16 cellular contexts compared by ENCODE assay signal in genomic region chr11:76910620-76911414, GRCh38. TPM values are rescaled to one million over a fixed set of nuclear protein-coding genes. Genes with fewer than 3 reads are reported as not detected.
A peak's percentile ranks its signal among the peaks of the same experiment; 100 is the strongest.
DNase-seq lines count a peak whose midpoint lies in the region; ATAC-seq and TF ChIP-seq lines count a peak whose summit lies in the region.
"Had no signal": no experiment of that assay in that cellular context is flagged by ENCODE, and none has a peak within 500 bp of the region (broad histone marks: within the 10 kb centered on the region; RNA-seq: fewer than 3 reads in every experiment).

No MANE protein-coding gene starts in this region.

- no peak overlapping the region for H3K27ac Mint-ChIP-seq in endodermal cell
- H3K27ac Mint-ChIP-seq in activated CD8-positive, alpha-beta T cell treated with anti-CD3 and anti-CD28 coated beads for 36 hours = no peak overlapping the region
- H3K27ac Mint-ChIP-seq in neural progenitor cell = no peak overlapping the region
- H3K27ac Mint-ChIP-seq: activated T-cell treated with anti-CD3 and anti-CD28 coated beads, Interleukin-2, amount 50 U/mL, for 72 hours had no signal

- H4K20me1 ChIP-seq in GM23248 (ENCODE audit: insufficient read depth) (no peaks in the 10 kb centered on the region), neural progenitor cell (ENCODE audit: low read depth) (no peaks in the 10 kb centered on the region)
- H4K20me1 ChIP-seq: BLaER1 treated with 17β-estradiol and CSF1 and Interleukin-3, amounts not matched to agents 10 nM and 100 nM had no signal

- peaks cover 31% of the 10 kb centered on the region for H3K9me3 Mint-ChIP-seq in endodermal cell
- H3K9me3 Mint-ChIP-seq in activated CD8-positive, alpha-beta T cell treated with anti-CD3 and anti-CD28 coated beads for 36 hours = no peaks in the 10 kb centered on the region
- peaks cover 17% of the 10 kb centered on the region for H3K9me3 Mint-ChIP-seq in neural progenitor cell

- H3K27ac ChIP-seq in GM23248 (no peak overlapping the region), endodermal cell (ENCODE audit: low read depth, low read length) (no peak overlapping the region), skeletal muscle tissue (ENCODE audit: low read depth, low read length) (peak overlapping the region; percentile 69), neural progenitor cell (no peak overlapping the region)
- H3K27ac ChIP-seq: BLaER1 treated with 17β-estradiol and CSF1 and Interleukin-3, amounts not matched to agents 10 nM and 100 nM had no signal

- H3K9me2 ChIP-seq in GM23248 (ENCODE audit: insufficient read depth) = no peaks in the 10 kb centered on the region

- H3K79me2 ChIP-seq in GM23248 (ENCODE audit: insufficient read depth) (no peaks in the 10 kb centered on the region), neural progenitor cell (ENCODE audit: low read depth) (no peaks in the 10 kb centered on the region)

- H3K36me3 Mint-ChIP-seq in endodermal cell (ENCODE audit: low read depth) (peaks cover 26% of the 10 kb centered on the region), neural progenitor cell (peaks cover 7% of the 10 kb centered on the region)
- no peaks in the 10 kb centered on the region for H3K36me3 Mint-ChIP-seq in activated CD8-positive, alpha-beta T cell treated with anti-CD3 and anti-CD28 coated beads for 36 hours (ENCODE audit: low read depth)

- H3K9ac ChIP-seq in GM23248 (no peak overlapping the region), endodermal cell (ENCODE audit: extremely low read depth, low read length, poor library complexity, severe bottlenecking) (no peak overlapping the region), skeletal muscle tissue (ENCODE audit: low read depth in 1 of 3, low read length in 3 of 3) (peak overlapping the region in 1 of 3 donors; percentile 30), neural progenitor cell (no peak overlapping the region)
- H3K9ac ChIP-seq: BLaER1 treated with 17β-estradiol and CSF1 and Interleukin-3, amounts not matched to agents 10 nM and 100 nM had no signal

- H3K4me2 ChIP-seq in GM23248 (ENCODE audit: unreplicated experiment) = no peak overlapping the region
- no peak overlapping the region for H3K4me2 ChIP-seq in neural progenitor cell
- H3K4me2 ChIP-seq: BLaER1 treated with 17β-estradiol and CSF1 and Interleukin-3, amounts not matched to agents 10 nM and 100 nM had no signal

- H3K27me3 Mint-ChIP-seq in endodermal cell (ENCODE audit: insufficient read depth) = no peaks in the 10 kb centered on the region
- H3K27me3 Mint-ChIP-seq in activated CD8-positive, alpha-beta T cell treated with anti-CD3 and anti-CD28 coated beads for 36 hours = no peaks in the 10 kb centered on the region
- H3K27me3 Mint-ChIP-seq in neural progenitor cell (ENCODE audit: insufficient read depth, low read depth) = no peaks in the 10 kb centered on the region

- WGBS in GM23248 (ENCODE audit: low coverage in 1 of 2, low lambda C conversion rate in 2 of 2, missing lambda C conversion rate in 2 of 2), 2 experiments = 62 to 64% methylated on average over 9 of the region's 9 CpGs
- whole genome bisulfite sequencing in endodermal cell (ENCODE audit: insufficient coverage in 1 of 2, insufficient read length in 1 of 2), 2 experiments = 86 to 88% methylated on average over 1 to 8 of the region's 9 CpGs

- in situ Hi-C loops in GM23248 (cut with MboI) = loop anchor here (10.0 kb wide), 2 partner anchors 96 to 186 kb away; no protein-coding TSS in a partner anchor

- H3K4me1 Mint-ChIP-seq in endodermal cell (peaks cover 2% of the 10 kb centered on the region), neural progenitor cell (peaks cover 4% of the 10 kb centered on the region)
- H3K4me1 Mint-ChIP-seq in activated CD8-positive, alpha-beta T cell treated with anti-CD3 and anti-CD28 coated beads for 36 hours (ENCODE audit: low read depth) = no peaks in the 10 kb centered on the region

- peak overlapping the region; percentile 25; the same call in 1 of the 2 replicates for H3K4me3 ChIP-seq in GM23248
- H3K4me3 ChIP-seq in endodermal cell (ENCODE audit: low read length) = no peak overlapping the region
- no peak overlapping the region for H3K4me3 ChIP-seq in skeletal muscle tissue (ENCODE audit: low read length in 3 of 3)
- no peak overlapping the region for H3K4me3 ChIP-seq in neural progenitor cell
- H3K4me3 ChIP-seq: BLaER1 treated with 17β-estradiol and CSF1 and Interleukin-3, amounts not matched to agents 10 nM and 100 nM had no signal

- POLR2A ChIA-PET in activated CD8-positive, alpha-beta T cell treated with anti-CD3 and anti-CD28 coated beads for 36 hours (lab: Charles Lee) = no interaction called here

- intact Hi-C loops in activated CD8-positive, alpha-beta T cell treated with anti-CD3 and anti-CD28 coated beads for 36 hours (cut with micrococcal nuclease) = loop anchor here (10.0 kb wide), 1 partner anchor 176 kb away; no protein-coding TSS in a partner anchor

- H3K9me3 ChIP-seq in GM23248 (ENCODE audit: low read depth) (no peaks in the 10 kb centered on the region), endodermal cell (ENCODE audit: control insufficient read depth, low read length) (peaks cover 20% of the 10 kb centered on the region), skeletal muscle tissue (ENCODE audit: control insufficient read depth in 3 of 3, low read length in 3 of 3) (peaks cover 0 to 2% (median 0%) of the 10 kb centered on the region in 3 donors), neural progenitor cell (ENCODE audit: low read depth) (no peaks in the 10 kb centered on the region)

- H3K4me1 ChIP-seq in GM23248 (ENCODE audit: insufficient read depth) (0 out of 2 replicates have a peak, but pooled peaks cover 4% of the 10 kb centered on the region), endodermal cell (ENCODE audit: control insufficient read depth, insufficient read depth, low read length) (no peaks in the 10 kb centered on the region), skeletal muscle tissue (ENCODE audit: control insufficient read depth in 3 of 3, insufficient read depth in 3 of 3, low read length in 3 of 3) (peaks cover 0 to 4% (median 0%) of the 10 kb centered on the region in 3 donors), neural progenitor cell (peaks cover 11% of the 10 kb centered on the region)
- H3K4me1 ChIP-seq: BLaER1 treated with 17β-estradiol and CSF1 and Interleukin-3, amounts not matched to agents 10 nM and 100 nM had no signal

- H3F3A ChIP-seq in GM23248 (ENCODE audit: insufficient read depth) = no peaks in the 10 kb centered on the region
- no peaks in the 10 kb centered on the region for H3F3A ChIP-seq in neural progenitor cell (ENCODE audit: low read depth)

- no peak for TF ChIP-seq CTCF in endodermal cell (conservative IDR thresholded peaks at IDR 0.05)
- TF ChIP-seq CTCF in activated CD8-positive, alpha-beta T cell treated with anti-CD3 and anti-CD28 coated beads for 36 hours (IDR thresholded peaks at IDR 0.05) = no peak
- TF ChIP-seq CTCF in neural progenitor cell (IDR thresholded peaks at IDR 0.05) = no peak

- no peak for ATAC-seq in activated CD8-positive, alpha-beta T cell treated with anti-CD3 and anti-CD28 coated beads for 36 hours
- ATAC-seq: activated T-cell treated with anti-CD3 and anti-CD28 coated beads, Interleukin-2, amount 50 U/mL, for 72 hours had no signal

- H3K27me3 ChIP-seq in GM23248 (replicated peaks; ENCODE audit: insufficient read depth) (no peaks in the 10 kb centered on the region), endodermal cell (ENCODE audit: control insufficient read depth, insufficient read depth, low read length, poor library complexity, severe bottlenecking) (no peaks in the 10 kb centered on the region), skeletal muscle tissue (ENCODE audit: control insufficient read depth in 3 of 3, insufficient read depth in 3 of 3, low read length in 3 of 3) (no peaks in the 10 kb centered on the region), neural progenitor cell (no peaks in the 10 kb centered on the region)
- H3K27me3 ChIP-seq: BLaER1 treated with 17β-estradiol and CSF1 and Interleukin-3, amounts not matched to agents 10 nM and 100 nM; upper lobe of left lung had no signal

- DNase-seq in GM23248 (peak; percentile 15), endodermal cell (peak; percentile 60), iris pigment epithelial cell (ENCODE audit: low read depth) (peak; percentile 37), HUDEP-2 (lab: John Stamatoyannopoulos, UW; ENCODE audit: unreplicated experiment in 76 of 76) (no peak), neural progenitor cell (ENCODE audit: low spot score) (no peak), EL (no peak)
- no peak for DNase-seq in activated CD8-positive, alpha-beta T cell treated with anti-CD3 and anti-CD28 coated beads for 36 hours
- DNase-seq: activated CD4-positive, alpha-beta T cell treated with anti-CD3 and anti-CD28 coated beads for 4 hours; activated T-cell treated with anti-CD3 and anti-CD28 coated beads, Interleukin-2, amount 50 U/mL, for 72 hours; dermis blood vessel endothelial cell; NCI-H510A; stimulated activated CD4-positive, alpha-beta T cell treated with anti-CD3 and anti-CD28 coated beads, Interleukin-15, amount 100 ng/mL, for 24 hours; SW 1271 had no signal

- H3K4me3 Mint-ChIP-seq in endodermal cell (no peak overlapping the region), neural progenitor cell (no peak overlapping the region)
- H3K4me3 Mint-ChIP-seq in activated CD8-positive, alpha-beta T cell treated with anti-CD3 and anti-CD28 coated beads for 36 hours = no peak overlapping the region
- H3K4me3 Mint-ChIP-seq: activated T-cell treated with anti-CD3 and anti-CD28 coated beads, Interleukin-2, amount 50 U/mL, for 72 hours had no signal

- peak overlapping the region; percentile 42 for H2AFZ ChIP-seq in GM23248
- H2AFZ ChIP-seq in neural progenitor cell (replicated peaks) = no peak overlapping the region

- H3K36me3 ChIP-seq in GM23248 (ENCODE audit: low read depth) (no peaks in the 10 kb centered on the region), endodermal cell (ENCODE audit: control insufficient read depth, insufficient read depth, low read length) (no peaks in the 10 kb centered on the region), skeletal muscle tissue (ENCODE audit: control insufficient read depth in 3 of 3, insufficient read depth in 3 of 3, low read length in 3 of 3) (peaks cover 0 to 2% (median 0%) of the 10 kb centered on the region in 3 donors), neural progenitor cell (no peaks in the 10 kb centered on the region)
- H3K36me3 ChIP-seq: upper lobe of left lung had no signal

- CTCF ChIA-PET in activated CD8-positive, alpha-beta T cell treated with anti-CD3 and anti-CD28 coated beads for 36 hours (lab: Charles Lee) = interaction anchor here (1.0 to 1.7 kb wide), 3 partner anchors 9 to 61 kb away, joined by 3 to 13 read pairs (median 3); no protein-coding TSS in a partner anchor

RNA-seq across cellular contexts. Expression of gene ACER3, which starts 50.1 kb away (rescaled TPM):
- total RNA-seq in GM23248 (2014; rRNA removed; shearing (Covaris generic)) = 10.2 and 37.9 TPM in 2 replicates
- polyA plus RNA-seq in GM23248 (2016; fragmentation: Nextera tagmentation; extraction: Ambion mirVana) = 9.1 and 12.0 TPM in 2 replicates
- total RNA-seq in endodermal cell = 10 to 100 TPM; 18.5 to 23.2 TPM
- 10.0 TPM for polyA plus RNA-seq in endodermal cell (2013, experiment 1 of 2)
- polyA plus RNA-seq in endodermal cell (2013, experiment 2 of 2) = 10.6 TPM
- 7.3 TPM for total RNA-seq in skeletal muscle tissue
- 10 to 100 TPM; 10.0 to 10.2 TPM for total RNA-seq in activated CD8-positive, alpha-beta T cell treated with anti-CD3 and anti-CD28 coated beads for 36 hours
- 10.9 and 18.9 TPM in 2 replicates for total RNA-seq in neural progenitor cell (ENCODE audit: low replicate concordance)

Comparison
In these comparisons a context has a peak if more than half of its experiments do, and no peak if none do; other contexts are left out.
1. DNase-seq: peak in GM23248 (single experiment), endodermal cell (single experiment) and iris pigment epithelial cell (single experiment); none in activated CD8-positive, alpha-beta T cell treated with anti-CD3 and anti-CD28 coated beads for 36 hours (single experiment), HUDEP-2 (0 of 76), neural progenitor cell (single experiment) and EL (single experiment).